9 cellular contexts compared by ENCODE assay signal in the genomic region with DNA sequence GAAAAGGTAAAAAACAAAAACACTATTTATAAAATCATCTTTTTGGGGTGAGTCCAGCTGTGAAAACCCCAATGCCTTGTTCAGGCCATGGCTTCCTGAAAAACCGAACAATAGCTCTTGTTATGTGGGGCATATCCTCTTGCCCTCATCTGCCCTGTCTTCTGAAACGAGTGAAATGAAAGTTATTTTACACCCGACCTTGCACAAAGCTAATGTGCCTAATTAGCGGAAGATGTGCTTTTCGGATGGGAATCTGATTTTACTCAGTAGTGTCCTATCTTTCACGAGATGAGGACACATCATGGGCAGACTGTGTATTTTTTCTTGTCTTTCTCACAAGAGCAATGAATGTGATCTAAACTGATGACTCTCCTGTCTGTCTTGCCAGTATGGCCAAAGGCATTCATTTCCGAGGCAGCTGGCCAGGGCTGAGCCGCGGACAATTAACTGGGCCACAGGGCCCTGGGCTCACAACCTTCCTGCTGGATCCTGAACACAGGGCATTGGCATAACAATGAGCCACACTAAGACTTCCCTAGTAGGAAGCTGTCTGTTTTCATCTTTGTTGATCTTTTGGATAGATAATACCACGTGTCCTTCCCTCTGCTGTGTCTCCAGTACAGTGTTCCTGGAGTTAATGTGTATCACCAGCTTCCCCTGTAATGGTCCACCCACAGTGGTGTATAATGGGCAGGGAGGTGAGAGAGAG.
DNase-seq lines count a peak whose midpoint lies in the region; ATAC-seq, FAIRE-seq and TF ChIP-seq lines count a peak whose summit lies in the region.
"Had no signal": no experiment of that assay in that cellular context is flagged by ENCODE, and none has a peak within 500 bp of the region (broad histone marks: within the 10 kb centered on the region; RNA-seq: fewer than 3 reads in every experiment).

No MANE protein-coding gene starts in this region.

- H3K27ac Mint-ChIP-seq in activated CD4-positive, alpha-beta T cell treated with anti-CD3 and anti-CD28 coated beads for 36 hours, result no peak overlapping the region

- H3K27ac ChIP-seq in Panc1 (ENCODE audit: low read length), result no peak overlapping the region
- peak overlapping the region; percentile 90 for H3K27ac ChIP-seq in osteoblast (ENCODE audit: low read depth, low read length)
- H3K27ac ChIP-seq in kidney (ENCODE audit: low read depth in 2 of 2, low read length in 2 of 2), result peak overlapping the region in 1 of 2 donors; percentile 41

- H3K9me3 Mint-ChIP-seq in activated CD4-positive, alpha-beta T cell treated with anti-CD3 and anti-CD28 coated beads for 36 hours (ENCODE audit: low read depth), result no peaks in the 10 kb centered on the region

- H3K4me3 Mint-ChIP-seq in activated CD4-positive, alpha-beta T cell treated with anti-CD3 and anti-CD28 coated beads for 36 hours, result no peak overlapping the region

- POLR2A ChIA-PET in Panc1 (lab: Charles Lee), result no interaction called here
- POLR2A ChIA-PET in activated CD4-positive, alpha-beta T cell treated with anti-CD3 and anti-CD28 coated beads for 36 hours (lab: Charles Lee), result no interaction called here

- no peak overlapping the region for H3K9ac ChIP-seq in kidney (ENCODE audit: low read length in 2 of 2)

- H3K4me3 ChIP-seq in Panc1 (ENCODE audit: low read depth in 2 of 2, low read length in 2 of 2) (no peak overlapping the region), fibroblast of pulmonary artery (replicated peaks; ENCODE audit: low read depth, low read length) (no peak overlapping the region), osteoblast (ENCODE audit: insufficient read depth, low read length) (peak overlapping the region; percentile 38), kidney (ENCODE audit: low read length in 2 of 2) (no peak overlapping the region)

- no TSS peak for BruUV-seq in Panc1 (replicated peaks; lab: Mats Ljungman, UMichigan)

- peak overlapping the region; percentile 52 for H3K4me2 ChIP-seq in osteoblast (ENCODE audit: insufficient read depth, low read length)

- TF ChIP-seq CTCF in Panc1 (IDR thresholded peaks at IDR 0.05) (no peak), fibroblast of pulmonary artery (IDR thresholded peaks at IDR 0.05; ENCODE audit: low read length, missing control alignments) (no peak), osteoblast (IDR thresholded peaks at IDR 0.05; ENCODE audit: extremely low read depth, low read depth, low read length) (no peak), kidney (IDR thresholded peaks at IDR 0.05; ENCODE audit: borderline replicate concordance, extremely low read depth, insufficient read depth) (no peak)

- H3K4me1 ChIP-seq in Panc1 (ENCODE audit: control insufficient read depth, insufficient read depth, low read length) (no peaks in the 10 kb centered on the region), osteoblast (ENCODE audit: insufficient read depth, low read length) (peaks cover 49% of the 10 kb centered on the region), kidney (ENCODE audit: control insufficient read depth in 1 of 2, insufficient read depth in 1 of 2, low read depth in 1 of 2, low read length in 2 of 2) (peaks cover 0 to 6% of the 10 kb centered on the region in 2 donors)

- no peaks in the 10 kb centered on the region for H3K27me3 ChIP-seq in Panc1 (ENCODE audit: control insufficient read depth, insufficient read depth, low read length)
- H3K27me3 ChIP-seq in osteoblast (ENCODE audit: insufficient read depth, low read length), result no peaks in the 10 kb centered on the region

- H3K79me2 ChIP-seq in osteoblast (ENCODE audit: insufficient read depth, low read length), result no peaks in the 10 kb centered on the region

- no peaks in the 10 kb centered on the region for H3K36me3 Mint-ChIP-seq in activated CD4-positive, alpha-beta T cell treated with anti-CD3 and anti-CD28 coated beads for 36 hours (ENCODE audit: low read depth)

- no peaks in the 10 kb centered on the region for H3K27me3 Mint-ChIP-seq in activated CD4-positive, alpha-beta T cell treated with anti-CD3 and anti-CD28 coated beads for 36 hours

- no peaks in the 10 kb centered on the region for H4K20me1 ChIP-seq in osteoblast (ENCODE audit: insufficient read depth, low read length)

- H3K36me3 ChIP-seq in Panc1 (ENCODE audit: control insufficient read depth, insufficient read depth, low read length) (no peaks in the 10 kb centered on the region), osteoblast (ENCODE audit: insufficient read depth, low read length) (no peaks in the 10 kb centered on the region), kidney (ENCODE audit: control insufficient read depth in 1 of 2, insufficient read depth in 2 of 2, low read length in 2 of 2) (no peaks in the 10 kb centered on the region)

- CTCF ChIA-PET in Panc1 (lab: Charles Lee), result no interaction called here
- CTCF ChIA-PET in activated CD4-positive, alpha-beta T cell treated with anti-CD3 and anti-CD28 coated beads for 36 hours (lab: Charles Lee), result interaction anchor here (0.6 to 1.8 kb wide), 6 partner anchors 8 to 111 kb away, joined by 3 to 4 read pairs (median 3); no protein-coding TSS in a partner anchor

- peaks cover 4% of the 10 kb centered on the region for H3K4me1 Mint-ChIP-seq in activated CD4-positive, alpha-beta T cell treated with anti-CD3 and anti-CD28 coated beads for 36 hours

- FAIRE-seq in kidney (lab: Jason Lieb, UNC), result no peak

- H2AFZ ChIP-seq in osteoblast (ENCODE audit: low read length), result peak overlapping the region; percentile 56

- DNase-seq in G401 (ENCODE audit: low spot score), result peak; percentile 89
- DNase-seq in Panc1 (ENCODE audit: low read depth, low spot score), result no peak
- peak; percentile 58 for DNase-seq in fibroblast of pulmonary artery (ENCODE audit: low read depth)
- DNase-seq in osteoblast (ENCODE audit: insufficient read length, low spot score, missing footprints), result no peak
- DNase-seq in AML-193 (lab: John Stamatoyannopoulos, UW), result no peak
- no peak for DNase-seq in kidney
- DNase-seq in activated CD4-positive, alpha-beta T cell treated with anti-CD3 and anti-CD28 coated beads for 36 hours, result no peak
- DNase-seq: Karpas-422 had no signal

- intact Hi-C loops in Panc1 (cut with micrococcal nuclease; ENCODE audit: unreplicated experiment) (no loop called here), kidney (cut with DNase I) (no loop called here)
- intact Hi-C loops in activated CD4-positive, alpha-beta T cell treated with anti-CD3 and anti-CD28 coated beads for 36 hours (cut with DNase I, micrococcal nuclease), result no loop called here

- ATAC-seq in Panc1 (peak; percentile 51; the same call in 1 of the 2 replicates), GM18870 (IDR thresholded peaks at IDR 0.05; ENCODE audit: unreplicated experiment) (no peak)
- no peak for ATAC-seq in activated CD4-positive, alpha-beta T cell treated with anti-CD3 and anti-CD28 coated beads for 36 hours

- H3K9me3 ChIP-seq in Panc1 (ENCODE audit: control insufficient read depth, insufficient read depth, low read depth, low read length) (no peaks in the 10 kb centered on the region), osteoblast (ENCODE audit: low read depth, low read length) (no peaks in the 10 kb centered on the region), kidney (ENCODE audit: control insufficient read depth in 1 of 2, low read length in 2 of 2) (no peaks in the 10 kb centered on the region)

- in situ Hi-C loops in G401 (cut with HindIII; ENCODE audit: low sequenced_read_pairs) (no loop called here), Panc1 (cut with HindIII; ENCODE audit: low pct_unique_long_range_greater_than_20kb, low sequenced_read_pairs) (no loop called here)

Comparison
In these comparisons a context has a peak if more than half of its experiments do, and no peak if none do; other contexts are left out.
1. DNase-seq: peak in G401 (single experiment) and fibroblast of pulmonary artery (single experiment); none in Panc1 (single experiment), osteoblast (single experiment), AML-193 (0 of 2), kidney (single experiment) and activated CD4-positive, alpha-beta T cell treated with anti-CD3 and anti-CD28 coated beads for 36 hours (single experiment).